Comparison of ENCODE assay signal across 15 cellular contexts in the genomic region with DNA sequence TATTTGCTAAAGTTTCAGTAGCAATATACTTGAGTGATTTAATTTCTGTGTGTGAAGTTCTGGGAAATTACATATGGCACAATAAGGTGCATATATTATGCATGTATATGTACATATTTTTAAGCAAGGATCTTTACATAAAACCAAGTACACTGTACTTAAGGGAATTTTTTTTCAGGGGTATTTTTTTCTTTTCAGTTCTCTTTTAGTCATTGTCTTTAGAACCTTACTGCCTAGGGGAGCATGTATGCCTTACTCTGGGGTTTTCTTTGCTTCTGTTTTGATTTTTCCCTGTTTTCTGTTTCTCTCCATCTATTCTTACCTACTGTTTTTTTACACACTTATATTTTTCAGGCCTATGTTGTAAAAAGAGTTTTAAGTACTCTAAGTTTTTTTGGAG. TPM values are rescaled to one million over a fixed set of nuclear protein-coding genes. Genes with fewer than 3 reads are reported as not detected.
A peak's percentile ranks its signal among the peaks of the same experiment; 100 is the strongest.
DNase-seq lines count a peak whose midpoint lies in the region; ATAC-seq and TF ChIP-seq lines count a peak whose summit lies in the region.
"Had no signal": no experiment of that assay in that cellular context is flagged by ENCODE, and none has a peak within 500 bp of the region (broad histone marks: within the 10 kb centered on the region; RNA-seq: fewer than 3 reads in every experiment).

No MANE protein-coding gene starts in this region.

- H3K4me1 Mint-ChIP-seq in nephron progenitor cell = peaks cover 6% of the 10 kb centered on the region

- H3K4me3 Mint-ChIP-seq in nephron progenitor cell = no peak overlapping the region
- H3K4me3 Mint-ChIP-seq: activated CD4-positive, alpha-beta T cell treated with anti-CD3 and anti-CD28 coated beads for 36 hours; effector memory CD8-positive, alpha-beta T cell had no signal

- H3K36me3 ChIP-seq in OCI-LY3 (replicated peaks; ENCODE audit: low read depth, low read length) (peaks cover 21% of the 10 kb centered on the region), vagina (no peaks in the 10 kb centered on the region)
- H3K36me3 ChIP-seq: pancreas had no signal

- H3K4me3 ChIP-seq in OCI-LY3 (ENCODE audit: low read length) (peak overlapping the region; percentile 9; the same call in 1 of the 2 replicates), vagina (no peak overlapping the region)
- H3K4me3 ChIP-seq: left lung, pancreas had no signal

- H3K27me3 ChIP-seq in OCI-LY3 (ENCODE audit: low read depth, low read length) (no peaks in the 10 kb centered on the region), vagina (no peaks in the 10 kb centered on the region)
- H3K27me3 ChIP-seq: left lung, pancreas had no signal

- H3K27ac Mint-ChIP-seq in nephron progenitor cell = no peak overlapping the region
- H3K27ac Mint-ChIP-seq: activated CD4-positive, alpha-beta T cell treated with anti-CD3 and anti-CD28 coated beads for 36 hours; activated T-cell treated with anti-CD3 and anti-CD28 coated beads, Interleukin-2, amount 50 U/mL, for 72 hours; effector memory CD8-positive, alpha-beta T cell had no signal

- H3K9me3 ChIP-seq in OCI-LY3 (ENCODE audit: insufficient read depth, low read length) = no peaks in the 10 kb centered on the region
- H3K9me3 ChIP-seq in vagina = no peaks in the 10 kb centered on the region
- H3K9me3 ChIP-seq: left lung, pancreas had no signal

- no peak for DNase-seq in vagina (ENCODE audit: extremely low spot score in 2 of 2)
- DNase-seq in nephron progenitor cell = no peak
- DNase-seq: activated CD4-positive, alpha-beta T cell treated with anti-CD3 and anti-CD28 coated beads for 36 hours; activated T-cell treated with anti-CD3 and anti-CD28 coated beads, Interleukin-2, amount 50 U/mL, for 72 hours; effector memory CD8-positive, alpha-beta T cell; left lung; pancreas; stimulated activated naive CD4-positive, alpha-beta T cell treated with Interleukin-2 at 50 U/mL for 16 hours had no signal

- no peak overlapping the region for H3K9ac ChIP-seq in OCI-LY3 (ENCODE audit: low read length)
- H3K9ac ChIP-seq: KMS-11 had no signal

- H3K4me1 ChIP-seq in OCI-LY3 (ENCODE audit: low read length) (peaks cover 17% of the 10 kb centered on the region), vagina (peaks cover 22% of the 10 kb centered on the region)
- H3K4me1 ChIP-seq: pancreas had no signal

- peaks cover 32% of the 10 kb centered on the region for H3K36me3 Mint-ChIP-seq in nephron progenitor cell (ENCODE audit: low read depth)

- no peaks in the 10 kb centered on the region for H3K27me3 Mint-ChIP-seq in nephron progenitor cell (ENCODE audit: low read depth, poor library complexity)
- H3K27me3 Mint-ChIP-seq: activated CD4-positive, alpha-beta T cell treated with anti-CD3 and anti-CD28 coated beads for 36 hours; effector memory CD8-positive, alpha-beta T cell had no signal

- no peak overlapping the region for H2AFZ ChIP-seq in OCI-LY3 (ENCODE audit: low read depth, low read length)

- TF ChIP-seq CTCF in OCI-LY3 (IDR thresholded peaks at IDR 0.05; ENCODE audit: low read depth, low read length) (no peak), vagina (IDR thresholded peaks at IDR 0.05) (no peak), nephron progenitor cell (IDR thresholded peaks at IDR 0.05) (no peak)

- H3K79me2 ChIP-seq in OCI-LY3 (ENCODE audit: low read length) = peaks cover 19% of the 10 kb centered on the region

- H3K27ac ChIP-seq in OCI-LY3 (ENCODE audit: low read length) (no peak overlapping the region), vagina (no peak overlapping the region)
- H3K27ac ChIP-seq: KMS-11, left lung, pancreas had no signal

- peaks cover 19% of the 10 kb centered on the region for H4K20me1 ChIP-seq in OCI-LY3 (ENCODE audit: insufficient read depth, low read length)

- ATAC-seq in GM18520 (IDR thresholded peaks at IDR 0.05; ENCODE audit: unreplicated experiment) (peak; percentile 50), GM21515 (IDR thresholded peaks at IDR 0.05; ENCODE audit: unreplicated experiment) (peak; percentile 36), HG02870 (IDR thresholded peaks at IDR 0.05; ENCODE audit: unreplicated experiment) (peak; percentile 68), GM21737 (IDR thresholded peaks at IDR 0.05; ENCODE audit: unreplicated experiment) (no peak), GM19397 (IDR thresholded peaks at IDR 0.05; ENCODE audit: unreplicated experiment) (no peak)
- ATAC-seq: activated CD4-positive, alpha-beta T cell treated with anti-CD3 and anti-CD28 coated beads for 36 hours; activated T-cell treated with anti-CD3 and anti-CD28 coated beads, Interleukin-2, amount 50 U/mL, for 72 hours; effector memory CD8-positive, alpha-beta T cell; left lung; pancreas had no signal

- TF ChIP-seq POLR2A in vagina (IDR thresholded peaks at IDR 0.05) = no peak

- intact Hi-C loops in vagina (cut with DNase I) = no loop called here

- H3K4me2 ChIP-seq in OCI-LY3 (ENCODE audit: low read length) = peak overlapping the region; percentile 46
- H3K4me2 ChIP-seq: KMS-11 had no signal

- no peaks in the 10 kb centered on the region for H3K9me3 Mint-ChIP-seq in nephron progenitor cell
- H3K9me3 Mint-ChIP-seq: activated T-cell treated with anti-CD3 and anti-CD28 coated beads, Interleukin-2, amount 50 U/mL, for 72 hours; effector memory CD8-positive, alpha-beta T cell had no signal

RNA-seq across cellular contexts. Expression of a gene that starts 7.4 kb away (rescaled TPM):
- 19.6 TPM for total RNA-seq in vagina

Comparison
In these comparisons a context has a peak if more than half of its experiments do, and no peak if none do; other contexts are left out.
1. ATAC-seq: peak in GM18520 (single experiment), GM21515 (single experiment) and HG02870 (single experiment); none in GM21737 (single experiment) and GM19397 (single experiment).